Comparison of ENCODE assay signal across 12 cellular contexts in genomic region chr1:116472431-116472961, GRCh38.
DNase-seq lines count a peak whose midpoint lies in the region; ATAC-seq and TF ChIP-seq lines count a peak whose summit lies in the region.
"Had no signal": no experiment of that assay in that cellular context is flagged by ENCODE, and none has a peak within 500 bp of the region (broad histone marks: within the 10 kb centered on the region; RNA-seq: fewer than 3 reads in every experiment).

No MANE protein-coding gene starts in this region.

- no peak overlapping the region for H3K9ac ChIP-seq in mucosa of rectum (ENCODE audit: low read depth in 1 of 2, low read length in 2 of 2)

- no peak for ATAC-seq in HG03520 (IDR thresholded peaks at IDR 0.05; ENCODE audit: unreplicated experiment)
- ATAC-seq: stimulated activated naive CD8-positive, alpha-beta T cell treated with anti-CD3 and anti-CD28 coated beads, Interleukin-15, amount 100 ng/mL, for 72 hours had no signal

- H3K27ac ChIP-seq in mucosa of rectum (ENCODE audit: low read depth in 2 of 2, low read length in 2 of 2): peak overlapping the region; percentile 19 to 61

- H3K9me3 ChIP-seq in mucosa of rectum (ENCODE audit: control insufficient read depth in 2 of 2, low read length in 2 of 2): no peaks in the 10 kb centered on the region

- H3K4me3 ChIP-seq in choroid plexus epithelial cell (ENCODE audit: low read depth, low read length) (no peak overlapping the region), mucosa of rectum (ENCODE audit: low read length in 2 of 2) (no peak overlapping the region), lower leg skin (ENCODE audit: low read depth, poor library complexity, severe bottlenecking) (no peak overlapping the region)

- DNase-seq in DMS79 treated with DMSO at 0.1 percent for 48 hours (lab: John Stamatoyannopoulos, UW) (peak; percentile 98), NCI-H2171 (lab: John Stamatoyannopoulos, UW) (peak; percentile 60), choroid plexus epithelial cell (ENCODE audit: low read depth) (peak; percentile 51), SK-N-DZ (ENCODE audit: low spot score) (no peak), lower leg skin (ENCODE audit: low spot score in 2 of 2) (no peak), HuH-7.5 (ENCODE audit: low spot score) (no peak)
- DNase-seq: activated CD4-positive, alpha-beta T cell treated with anti-CD3 and anti-CD28 coated beads for 4 hours; activated gamma-delta T cell treated with Interleukin-2 at 50 U/mL for 16 hours; hippocampal formation; stimulated activated naive CD8-positive, alpha-beta T cell treated with anti-CD3 and anti-CD28 coated beads, Interleukin-15, amount 100 ng/mL, for 72 hours had no signal

- intact Hi-C loops in lower leg skin (cut with DNase I; ENCODE audit: low total_unique reads): no loop called here

- TF ChIP-seq CTCF in choroid plexus epithelial cell (conservative IDR thresholded peaks at IDR 0.05; ENCODE audit: low read depth, low read length) (no peak), lower leg skin (IDR thresholded peaks at IDR 0.05) (no peak)

- no peaks in the 10 kb centered on the region for H3K27me3 ChIP-seq in mucosa of rectum (ENCODE audit: control insufficient read depth in 2 of 2, insufficient read depth in 2 of 2, low read length in 2 of 2)

- no peaks in the 10 kb centered on the region for H3K36me3 ChIP-seq in mucosa of rectum (ENCODE audit: control insufficient read depth in 2 of 2, insufficient read depth in 2 of 2, low read length in 2 of 2)

- 52 to 54% methylated on average over 3 of the region's 3 CpGs for WGBS in lower leg skin, 2 donors

- peaks cover 31 to 58% of the 10 kb centered on the region in 2 donors for H3K4me1 ChIP-seq in mucosa of rectum (ENCODE audit: control insufficient read depth in 2 of 2, insufficient read depth in 2 of 2, low read length in 2 of 2)

- no peak for TF ChIP-seq POLR2A in lower leg skin (IDR thresholded peaks at IDR 0.05)

Comparison
In these comparisons a context has a peak if more than half of its experiments do, and no peak if none do; other contexts are left out.
1. DNase-seq: peak in DMS79 treated with DMSO at 0.1 percent for 48 hours (single experiment), NCI-H2171 (single experiment) and choroid plexus epithelial cell (single experiment); none in SK-N-DZ (single experiment), lower leg skin (0 of 2) and HuH-7.5 (single experiment).